In the genomic region with DNA sequence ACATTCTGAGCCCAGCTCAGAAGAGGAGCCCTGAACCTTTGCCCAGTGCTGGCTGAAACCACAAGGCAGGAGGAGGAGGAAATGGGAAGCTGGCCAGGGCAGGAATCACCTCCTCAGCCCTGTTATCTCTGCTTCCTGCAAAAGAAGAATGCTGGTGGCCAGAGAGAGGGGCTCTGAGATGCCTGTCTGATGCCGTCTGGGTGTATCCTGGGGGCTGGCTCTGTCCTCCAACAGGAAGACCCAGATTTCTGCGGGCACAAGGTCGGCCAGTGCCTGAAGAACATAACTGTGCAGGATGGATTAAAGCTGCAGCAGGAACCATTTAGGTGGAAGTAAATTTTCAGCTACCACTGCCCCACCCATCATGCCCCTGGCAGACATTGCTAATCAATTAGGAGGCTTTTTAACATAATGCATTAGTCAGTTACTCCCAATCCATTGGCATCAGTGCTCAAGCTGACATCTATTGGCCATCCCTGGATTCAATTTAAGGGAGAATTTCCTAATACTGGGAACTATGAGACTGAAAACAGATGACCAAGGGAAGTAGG, we compare ENCODE assay signal across 13 cellular contexts.
DNase-seq lines count a peak whose midpoint lies in the region; FAIRE-seq and TF ChIP-seq lines count a peak whose summit lies in the region.
"Had no signal": no experiment of that assay in that cellular context is flagged by ENCODE, and none has a peak within 500 bp of the region (broad histone marks: within the 10 kb centered on the region; RNA-seq: fewer than 3 reads in every experiment).

No MANE protein-coding gene starts in this region.

- peaks cover 0 to 7% of the 10 kb centered on the region in 2 donors for H3K4me1 ChIP-seq in breast epithelium
- peaks cover 0 to 29% of the 10 kb centered on the region in 2 donors for H3K4me1 ChIP-seq in right atrium auricular region

- no peaks in the 10 kb centered on the region for H3K36me3 Mint-ChIP-seq in MCF 10A (ENCODE audit: insufficient read depth, unreplicated experiment)

- H3K36me3 ChIP-seq in breast epithelium, result no peaks in the 10 kb centered on the region
- no peaks in the 10 kb centered on the region for H3K36me3 ChIP-seq in right atrium auricular region

- H3K4me3 Mint-ChIP-seq in MCF 10A (ENCODE audit: unreplicated experiment), result peak overlapping the region; percentile 40
- H3K4me3 Mint-ChIP-seq: activated T-cell treated with anti-CD3 and anti-CD28 coated beads, Interleukin-2, amount 50 U/mL, for 24 hours had no signal

- TF ChIP-seq CTCF in MCF 10A (IDR thresholded peaks at IDR 0.05; ENCODE audit: unreplicated experiment), result no peak
- TF ChIP-seq CTCF in breast epithelium (IDR thresholded peaks at IDR 0.05), result no peak
- no peak for TF ChIP-seq CTCF in fibroblast of villous mesenchyme (IDR thresholded peaks at IDR 0.05; ENCODE audit: insufficient read depth, low read depth, low read length)
- no peak for TF ChIP-seq CTCF in right atrium auricular region (IDR thresholded peaks at IDR 0.05)

- H3K27ac Mint-ChIP-seq in MCF 10A (ENCODE audit: low read depth, unreplicated experiment), result no peak overlapping the region
- H3K27ac Mint-ChIP-seq: activated T-cell treated with anti-CD3 and anti-CD28 coated beads, Interleukin-2, amount 50 U/mL, for 24 hours had no signal

- H3K9me3 Mint-ChIP-seq in MCF 10A (ENCODE audit: unreplicated experiment), result no peaks in the 10 kb centered on the region
- H3K9me3 Mint-ChIP-seq: activated T-cell treated with anti-CD3 and anti-CD28 coated beads, Interleukin-2, amount 50 U/mL, for 24 hours had no signal

- H3K4me1 Mint-ChIP-seq in MCF 10A (ENCODE audit: insufficient read depth, unreplicated experiment), result peaks cover 17% of the 10 kb centered on the region

- H3K27me3 ChIP-seq in breast epithelium (no peaks in the 10 kb centered on the region), right atrium auricular region (no peaks in the 10 kb centered on the region)

- peak overlapping the region in 1 of 2 donors; percentile 32 for H3K27ac ChIP-seq in breast epithelium
- no peak overlapping the region for H3K27ac ChIP-seq in right atrium auricular region

- peak; percentile 73 for DNase-seq in MCF 10A (ENCODE audit: unreplicated experiment)
- no peak for DNase-seq in breast epithelium (ENCODE audit: low spot score in 2 of 2)
- DNase-seq in amniotic stem cell (lab: John Stamatoyannopoulos, UW), result peak; percentile 28
- DNase-seq in fibroblast of villous mesenchyme (ENCODE audit: low read depth), result peak; percentile 79
- peak; percentile 65 for DNase-seq in urothelium cell line (ENCODE audit: low spot score)
- no peak for DNase-seq in right atrium auricular region (ENCODE audit: low spot score)
- DNase-seq in nucleus accumbens (lab: John Stamatoyannopoulos, UW), result no peak
- DNase-seq in HEK293T (ENCODE audit: extremely low spot score), result no peak
- DNase-seq: activated T-cell treated with anti-CD3 and anti-CD28 coated beads, Interleukin-2, amount 50 U/mL, for 24 hours; NCI-H1417 treated with DMSO at 0.1 percent for 48 hours; stimulated activated naive CD8-positive, alpha-beta T cell treated with anti-CD3 and anti-CD28 coated beads, Interleukin-15, Interleukin-2, amounts not matched to agents 100 U/mL and 50 U/mL, for 24 hours had no signal

- BruUV-seq in MCF 10A (replicated peaks; lab: Mats Ljungman, UMichigan), result no TSS peak

- TF ChIP-seq POLR2A in breast epithelium (IDR thresholded peaks at IDR 0.05), result no peak

- no peak overlapping the region for H3K4me3 ChIP-seq in breast epithelium
- no peak overlapping the region for H3K4me3 ChIP-seq in fibroblast of villous mesenchyme (ENCODE audit: low read depth, low read length)
- no peak overlapping the region for H3K4me3 ChIP-seq in right atrium auricular region

- H3K27me3 Mint-ChIP-seq in MCF 10A (ENCODE audit: insufficient read depth, unreplicated experiment), result no peaks in the 10 kb centered on the region

- CTCF ChIA-PET in MCF 10A (lab: Yijun Ruan, JAX) (interaction anchor here (0.5 to 0.8 kb wide), 4 partner anchors 14 to 744 kb away, joined by 3 to 4 read pairs (median 3); no protein-coding TSS in a partner anchor), HEK293T (lab: Yijun Ruan, JAX) (interaction anchor here (0.7 to 1.5 kb wide), 2 partner anchors 8 to 796 kb away, joined by 3 to 5 read pairs; no protein-coding TSS in a partner anchor)

- no peaks in the 10 kb centered on the region for H3K9me3 ChIP-seq in breast epithelium
- H3K9me3 ChIP-seq in right atrium auricular region, result no peaks in the 10 kb centered on the region

- intact Hi-C loops in MCF 10A (cut with micrococcal nuclease), result no loop called here
- intact Hi-C loops in breast epithelium (cut with DNase I; ENCODE audit: low total_unique reads), result no loop called here

- POLR2A ChIA-PET in MCF 10A (lab: Yijun Ruan, JAX) (interaction anchor here (0.6 to 0.9 kb wide), 3 partner anchors 11 to 947 kb away, joined by 3 to 4 read pairs (median 3); no protein-coding TSS in a partner anchor), HEK293T (lab: Yijun Ruan, JAX) (no interaction called here)

- FAIRE-seq in urothelium cell line (lab: Jason Lieb, UNC), result no peak
- FAIRE-seq: A204.1, G401.6 had no signal

TF ChIP-seq in HEK293T, 16 proteins besides CTCF, POLR2A, EP300 and RAD21:
- TF ChIP-seq L3MBTL2 (conservative IDR thresholded peaks at IDR 0.05) (no peak), FOXM1 (IDR thresholded peaks at IDR 0.05; ENCODE audit: borderline replicate concordance) (no peak), FOXK2 (IDR thresholded peaks at IDR 0.05) (no peak), FOXA1 (IDR thresholded peaks at IDR 0.05) (no peak), NFRKB (IDR thresholded peaks at IDR 0.05) (no peak), SUZ12 (IDR thresholded peaks at IDR 0.05) (no peak), ARNT (IDR thresholded peaks at IDR 0.05) (no peak), CTBP1 (IDR thresholded peaks at IDR 0.05; ENCODE audit: borderline replicate concordance) (no peak), LEF1 (IDR thresholded peaks at IDR 0.05; ENCODE audit: borderline replicate concordance) (no peak), HDGF (IDR thresholded peaks at IDR 0.05; ENCODE audit: borderline replicate concordance) (no peak), TARDBP (IDR thresholded peaks at IDR 0.05) (no peak)
- TF ChIP-seq, protein P1, sequence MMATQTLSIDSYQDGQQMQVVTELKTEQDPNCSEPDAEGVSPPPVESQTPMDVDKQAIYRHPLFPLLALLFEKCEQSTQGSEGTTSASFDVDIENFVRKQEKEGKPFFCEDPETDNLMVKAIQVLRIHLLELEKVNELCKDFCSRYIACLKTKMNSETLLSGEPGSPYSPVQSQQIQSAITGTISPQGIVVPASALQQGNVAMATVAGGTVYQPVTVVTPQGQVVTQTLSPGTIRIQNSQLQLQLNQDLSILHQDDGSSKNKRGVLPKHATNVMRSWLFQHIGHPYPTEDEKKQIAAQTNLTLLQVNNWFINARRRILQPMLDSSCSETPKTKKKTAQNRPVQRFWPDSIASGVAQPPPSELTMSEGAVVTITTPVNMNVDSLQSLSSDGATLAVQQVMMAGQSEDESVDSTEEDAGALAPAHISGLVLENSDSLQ (IDR thresholded peaks at IDR 0.05), result no peak
TF ChIP-seq in HEK293T: peak in this region for 0.

Comparison
In these comparisons a context has a peak if more than half of its experiments do, and no peak if none do; other contexts are left out.
1. DNase-seq: peak in MCF 10A (single experiment), amniotic stem cell (single experiment), fibroblast of villous mesenchyme (single experiment) and urothelium cell line (single experiment); none in breast epithelium (0 of 2), right atrium auricular region (single experiment), nucleus accumbens (0 of 56) and HEK293T (single experiment).